1 cellular context compared by ENCODE assay signal in genomic region chr7:39666562-39666961, GRCh38.
TF ChIP-seq lines count a peak whose summit lies in the region.

No MANE protein-coding gene starts in this region.

TF ChIP-seq in H1, 55 proteins besides CTCF, POLR2A, EP300 and RAD21:
- TF ChIP-seq CHD7 (IDR thresholded peaks at IDR 0.05; ENCODE audit: insufficient replicate concordance, low read length): peak; percentile 91
- TF ChIP-seq EGR1 (IDR thresholded peaks at IDR 0.05; ENCODE audit: borderline replicate concordance, low read depth, low read length): no peak
- TF ChIP-seq KDM1A (IDR thresholded peaks at IDR 0.05; ENCODE audit: borderline replicate concordance, low read length): no peak
